Comparison of ENCODE assay signal across 17 cellular contexts in genomic region chr12:123288751-123289346, GRCh38.
"Had no signal": no experiment of that assay in that cellular context is flagged by ENCODE, and none has a peak within 500 bp of the region (broad histone marks: within the 10 kb centered on the region; RNA-seq: fewer than 3 reads in every experiment).

No MANE protein-coding gene starts in this region.

- DNase-seq: activated CD4-positive, alpha-beta T cell treated with anti-CD3 and anti-CD28 coated beads for 36 hours; activated naive CD4-positive, alpha-beta T cell; activated naive CD8-positive, alpha-beta T cell treated with anti-CD3 and anti-CD28 coated beads, Interleukin-2, amount 50 U/mL, for 24 hours; erythroblast; gastrocnemius medialis; islet precursor cell; mucosa of descending colon; naive thymus-derived CD8-positive, alpha-beta T cell; occipital lobe; stimulated activated CD4-positive, alpha-beta T cell treated with anti-CD3 and anti-CD28 coated beads, Interleukin-2, amount 100 ng/mL, for 48 hours; stimulated activated naive CD4-positive, alpha-beta T cell; T-helper 1 cell; T1000; transverse colon had no signal

- H3K9me3 ChIP-seq: gastrocnemius medialis, mucosa of descending colon, transverse colon had no signal

- H3K4me3 ChIP-seq: gastrocnemius medialis, mucosa of descending colon, transverse colon had no signal

- H3K27ac ChIP-seq: gastrocnemius medialis, transverse colon, VCaP had no signal

- H3K4me3 Mint-ChIP-seq: activated CD4-positive, alpha-beta T cell treated with anti-CD3 and anti-CD28 coated beads for 36 hours; activated naive CD8-positive, alpha-beta T cell treated with anti-CD3 and anti-CD28 coated beads, Interleukin-2, amount 50 U/mL, for 24 hours; activated T-helper 1 cell treated with anti-CD3 and anti-CD28 coated beads, Interleukin-12 subunit alpha, Interleukin-12 subunit beta, Interleukin-2, Interleukin-4 antibody, amounts not matched to agents 30 ng/mL and 10 ng/mL and 1 ng/mL, durations not matched to agents 14 hours and 24 hours and 36 hours; naive thymus-derived CD8-positive, alpha-beta T cell had no signal

- H3K27ac Mint-ChIP-seq: activated CD4-positive, alpha-beta T cell treated with anti-CD3 and anti-CD28 coated beads for 36 hours; activated naive CD8-positive, alpha-beta T cell treated with anti-CD3 and anti-CD28 coated beads, Interleukin-2, amount 50 U/mL, for 24 hours; activated T-helper 1 cell treated with anti-CD3 and anti-CD28 coated beads, Interleukin-12 subunit alpha, Interleukin-12 subunit beta, Interleukin-2, Interleukin-4 antibody, amounts not matched to agents 30 ng/mL and 10 ng/mL and 1 ng/mL, durations not matched to agents 14 hours and 24 hours and 36 hours had no signal

- H3K4me1 Mint-ChIP-seq: activated CD4-positive, alpha-beta T cell treated with anti-CD3 and anti-CD28 coated beads for 36 hours; activated naive CD8-positive, alpha-beta T cell treated with anti-CD3 and anti-CD28 coated beads, Interleukin-2, amount 50 U/mL, for 24 hours; naive thymus-derived CD8-positive, alpha-beta T cell had no signal

- ATAC-seq: activated CD4-positive, alpha-beta T cell treated with anti-CD3 and anti-CD28 coated beads for 36 hours; activated naive CD8-positive, alpha-beta T cell treated with anti-CD3 and anti-CD28 coated beads, Interleukin-2, amount 50 U/mL, for 24 hours; gastrocnemius medialis; mucosa of descending colon; naive thymus-derived CD8-positive, alpha-beta T cell; SK-N-SH treated with all-trans-retinoic acid at 6 μM for 48 hours had no signal

- H3K27me3 ChIP-seq: gastrocnemius medialis, transverse colon had no signal

- H3K9me3 Mint-ChIP-seq: activated naive CD8-positive, alpha-beta T cell treated with anti-CD3 and anti-CD28 coated beads, Interleukin-2, amount 50 U/mL, for 24 hours; activated T-helper 1 cell treated with anti-CD3 and anti-CD28 coated beads, Interleukin-12 subunit alpha, Interleukin-12 subunit beta, Interleukin-2, Interleukin-4 antibody, amounts not matched to agents 30 ng/mL and 10 ng/mL and 1 ng/mL, durations not matched to agents 14 hours and 24 hours and 36 hours; naive thymus-derived CD8-positive, alpha-beta T cell had no signal

- H3K27me3 Mint-ChIP-seq: activated CD4-positive, alpha-beta T cell treated with anti-CD3 and anti-CD28 coated beads for 36 hours; activated naive CD8-positive, alpha-beta T cell treated with anti-CD3 and anti-CD28 coated beads, Interleukin-2, amount 50 U/mL, for 24 hours; naive thymus-derived CD8-positive, alpha-beta T cell had no signal

- H3K4me1 ChIP-seq: gastrocnemius medialis, transverse colon had no signal
